Comparison of ENCODE assay signal across 21 cellular contexts in the genomic region with DNA sequence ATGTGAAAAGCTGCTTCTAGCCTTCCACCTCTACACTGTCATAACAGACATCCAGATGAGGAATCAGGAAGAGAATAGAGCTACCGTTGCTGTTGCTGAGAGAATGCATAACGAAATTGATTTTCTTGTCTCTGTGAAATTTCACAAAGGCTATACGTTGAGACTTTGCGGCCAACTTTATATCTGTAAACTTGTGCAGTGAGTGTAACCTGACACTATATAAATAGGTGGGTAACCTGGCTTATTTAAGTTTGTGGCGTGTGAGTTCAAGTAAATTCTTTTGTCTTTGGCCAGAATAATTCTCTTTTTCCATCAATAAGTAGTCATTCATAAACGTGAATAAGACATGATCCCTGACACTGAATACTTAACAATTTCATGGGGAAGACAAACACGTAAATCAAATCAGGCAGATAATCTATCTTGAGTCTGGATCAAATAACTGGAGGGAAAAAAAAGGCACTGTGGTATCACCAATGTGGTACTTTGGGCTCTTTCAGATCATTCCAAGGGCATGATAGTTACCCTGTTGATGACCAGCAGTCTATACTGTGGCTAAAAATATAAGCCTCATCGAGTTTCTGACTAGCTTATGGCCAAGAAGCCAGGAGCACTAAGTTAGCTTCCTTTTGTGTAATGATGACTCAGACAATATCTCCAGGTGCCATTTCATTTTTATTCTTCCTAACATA.
DNase-seq lines count a peak whose midpoint lies in the region; ATAC-seq and TF ChIP-seq lines count a peak whose summit lies in the region.
"Had no signal": no experiment of that assay in that cellular context is flagged by ENCODE, and none has a peak within 500 bp of the region (broad histone marks: within the 10 kb centered on the region; RNA-seq: fewer than 3 reads in every experiment).

No MANE protein-coding gene starts in this region.

- no peak overlapping the region for H3K27ac ChIP-seq in RWPE1
- H3K27ac ChIP-seq: brain microvascular endothelial cell, parathyroid adenoma, uterus had no signal

- CTCF ChIA-PET in Calu3 (lab: Charles Lee): interaction anchor here (0.6 to 1.6 kb wide), 8 partner anchors 11 to 1798 kb away, joined by 3 to 8 read pairs (median 3); partner anchors contain the start of gene RASA1
- CTCF ChIA-PET in HEK293T (lab: Yijun Ruan, JAX): interaction anchor here (0.7 kb wide), 1 partner anchor 1758 kb away, joined by 3 read pairs; no protein-coding TSS in a partner anchor
- CTCF ChIA-PET in RWPE1 (lab: Yijun Ruan, JAX): no interaction called here

- no peaks in the 10 kb centered on the region for H3K36me3 Mint-ChIP-seq in Calu3 (ENCODE audit: insufficient read depth, unreplicated experiment)
- H3K36me3 Mint-ChIP-seq: naive thymus-derived CD4-positive, alpha-beta T cell had no signal

- H3K4me1 Mint-ChIP-seq in Calu3 (ENCODE audit: low read depth, unreplicated experiment): peaks cover 40% of the 10 kb centered on the region
- H3K4me1 Mint-ChIP-seq: activated B cell treated with CpG ODN at 0.5 μM for 24 hours had no signal

- TF ChIP-seq POLR2A in erythroblast (IDR thresholded peaks at IDR 0.05; ENCODE audit: low read length): no peak

- intact Hi-C loops in Calu3 (cut with micrococcal nuclease; ENCODE audit: unreplicated experiment) (loop anchor here (5.0 kb wide), 3 partner anchors 43 to 97 kb away; no protein-coding TSS in a partner anchor), sciatic nerve (cut with DNase I) (no loop called here)

- no TSS peak for BruUV-seq in Calu3 (replicated peaks; lab: Mats Ljungman, UMichigan)

- no peaks in the 10 kb centered on the region for H3K9me3 Mint-ChIP-seq in Calu3 (ENCODE audit: low read depth, unreplicated experiment)
- H3K9me3 Mint-ChIP-seq: activated B cell treated with CpG ODN at 0.5 μM for 24 hours; activated T-cell treated with anti-CD3 and anti-CD28 coated beads, Interleukin-2, amount 50 U/mL, for 72 hours; naive thymus-derived CD4-positive, alpha-beta T cell had no signal

- H3K27ac Mint-ChIP-seq in Calu3 (ENCODE audit: unreplicated experiment): peak overlapping the region; percentile 91
- H3K27ac Mint-ChIP-seq: activated B cell treated with CpG ODN at 0.5 μM for 24 hours; activated T-cell treated with anti-CD3 and anti-CD28 coated beads, Interleukin-2, amount 50 U/mL, for 72 hours; naive thymus-derived CD4-positive, alpha-beta T cell had no signal

- no peak for ATAC-seq in sciatic nerve
- ATAC-seq: activated T-cell treated with anti-CD3 and anti-CD28 coated beads, Interleukin-2, amount 50 U/mL, for 72 hours; naive thymus-derived CD4-positive, alpha-beta T cell had no signal

- DNase-seq in Calu3 (no peak), HEK293T (ENCODE audit: extremely low spot score) (no peak), RWPE1 (ENCODE audit: low spot score) (peak; percentile 20), fibroblast of the aortic adventitia (ENCODE audit: low read depth) (peak; percentile 18), sciatic nerve (ENCODE audit: low spot score) (no peak), erythroblast (lab: John Stamatoyannopoulos, UW) (no peak), SKM-1 (lab: John Stamatoyannopoulos, UW; ENCODE audit: unreplicated experiment) (no peak)
- DNase-seq in activated CD4-positive, CD25-positive, alpha-beta regulatory T cell treated with anti-CD3 and anti-CD28 coated beads, Interleukin-2, amount 50 U/mL, for 72 hours: no peak
- DNase-seq: activated B cell treated with CpG ODN at 0.5 μM for 24 hours; activated T-cell treated with anti-CD3 and anti-CD28 coated beads, Interleukin-2, amount 50 U/mL, for 72 hours; brain microvascular endothelial cell; cortex of kidney; naive thymus-derived CD4-positive, alpha-beta T cell; NCI-H1436 treated with DMSO at 0.1 percent for 48 hours; SHP77 treated with DMSO at 0.1 percent for 48 hours; small intestine; stimulated activated CD4-positive, alpha-beta T cell treated with anti-CD3 and anti-CD28 coated beads, Interleukin-4, amount 100 ng/mL, for 1 hour; substantia nigra; T-helper 2 cell; uterus had no signal

- POLR2A ChIA-PET in HEK293T (lab: Yijun Ruan, JAX): no interaction called here
- POLR2A ChIA-PET in RWPE1 (lab: Yijun Ruan, JAX; ENCODE audit: low non-redundant PET): no interaction called here

- peak overlapping the region; percentile 37 for H3K4me3 Mint-ChIP-seq in Calu3 (ENCODE audit: low read depth, unreplicated experiment)
- H3K4me3 Mint-ChIP-seq: activated B cell treated with CpG ODN at 0.5 μM for 24 hours; activated T-cell treated with anti-CD3 and anti-CD28 coated beads, Interleukin-2, amount 50 U/mL, for 72 hours; naive thymus-derived CD4-positive, alpha-beta T cell had no signal

- no peaks in the 10 kb centered on the region for H3K27me3 Mint-ChIP-seq in Calu3 (ENCODE audit: unreplicated experiment)
- H3K27me3 Mint-ChIP-seq: activated B cell treated with CpG ODN at 0.5 μM for 24 hours had no signal

- H3K4me3 ChIP-seq in fibroblast of the aortic adventitia (ENCODE audit: low read depth, low read length): no peak overlapping the region
- H3K4me3 ChIP-seq: uterus had no signal

- TF ChIP-seq CTCF in Calu3 (IDR thresholded peaks at IDR 0.05; ENCODE audit: unreplicated experiment) (no peak), RWPE1 (conservative IDR thresholded peaks at IDR 0.05; ENCODE audit: low read depth) (no peak), fibroblast of the aortic adventitia (IDR thresholded peaks at IDR 0.05; ENCODE audit: insufficient read depth, low read length) (no peak)

TF ChIP-seq in HEK293T, 16 proteins besides CTCF, POLR2A, EP300 and RAD21:
- no peak for TF ChIP-seq L3MBTL2 (conservative IDR thresholded peaks at IDR 0.05)
- TF ChIP-seq FOXM1 (IDR thresholded peaks at IDR 0.05; ENCODE audit: borderline replicate concordance): no peak
- TF ChIP-seq PKNOX1 (IDR thresholded peaks at IDR 0.05): peak; percentile 80

Comparison
In these comparisons a context has a peak if more than half of its experiments do, and no peak if none do; other contexts are left out.
1. DNase-seq: peak in RWPE1 (single experiment) and fibroblast of the aortic adventitia (single experiment); none in Calu3 (single experiment), HEK293T (single experiment), sciatic nerve (single experiment), erythroblast (0 of 2), SKM-1 (single experiment) and activated CD4-positive, CD25-positive, alpha-beta regulatory T cell treated with anti-CD3 and anti-CD28 coated beads, Interleukin-2, amount 50 U/mL, for 72 hours (single experiment).